ENCODE assay signal across 15 cellular contexts in genomic region chr1:60904079-60904852, GRCh38.
DNase-seq lines count a peak whose midpoint lies in the region; ATAC-seq and TF ChIP-seq lines count a peak whose summit lies in the region.
"Had no signal": no experiment of that assay in that cellular context is flagged by ENCODE, and none has a peak within 500 bp of the region (broad histone marks: within the 10 kb centered on the region; RNA-seq: fewer than 3 reads in every experiment).

No MANE protein-coding gene starts in this region.

- no peaks in the 10 kb centered on the region for H3K36me3 ChIP-seq in mesenchymal stem cell (ENCODE audit: control insufficient read depth in 1 of 2, insufficient read depth in 2 of 2, low read depth in 1 of 2, low read length in 2 of 2)
- H3K36me3 ChIP-seq in tibial artery = no peaks in the 10 kb centered on the region
- H3K36me3 ChIP-seq: upper lobe of right lung had no signal

- H3K14ac ChIP-seq in mesenchymal stem cell (ENCODE audit: low read length in 2 of 2) = no peak overlapping the region

- H2BK15ac ChIP-seq in mesenchymal stem cell (ENCODE audit: low read depth, poor library complexity, severe bottlenecking) = no peak overlapping the region

- H2BK12ac ChIP-seq in mesenchymal stem cell (ENCODE audit: low read length in 2 of 2) = no peak overlapping the region

- H3K4ac ChIP-seq in mesenchymal stem cell (ENCODE audit: low read depth in 1 of 2, low read length in 2 of 2) = no peak overlapping the region

- no peak overlapping the region for H3K4me2 ChIP-seq in mesenchymal stem cell (ENCODE audit: low read length, poor library complexity, severe bottlenecking)

- H3K9me3 ChIP-seq in mesenchymal stem cell (ENCODE audit: control insufficient read depth, low read length) = no peaks in the 10 kb centered on the region
- no peaks in the 10 kb centered on the region for H3K9me3 ChIP-seq in tibial artery
- H3K9me3 ChIP-seq: upper lobe of right lung had no signal

- H2BK120ac ChIP-seq in mesenchymal stem cell (ENCODE audit: low read depth, low read length) = no peak overlapping the region

- DNase-seq in NCI-H2029 (lab: John Stamatoyannopoulos, UW) = peak; percentile 18
- no peak for DNase-seq in NCI-H2029 treated with DMSO at 0.1 percent for 48 hours (lab: John Stamatoyannopoulos, UW)
- no peak for DNase-seq in coronary artery (ENCODE audit: low spot score)
- no peak for DNase-seq in mesenchymal stem cell
- DNase-seq in tibial artery = peak; percentile 69 to 92
- no peak for DNase-seq in activated T-cell treated with anti-CD3 and anti-CD28 coated beads for 4 hours
- no peak for DNase-seq in activated T-cell treated with anti-CD3 and anti-CD28 coated beads, Interleukin-2, amount 50 U/mL, for 48 hours
- DNase-seq: activated CD4-positive, CD25-positive, alpha-beta regulatory T cell; activated naive CD8-positive, alpha-beta T cell treated with anti-CD3 and anti-CD28 coated beads, Interleukin-2, amount 10 ng/mL, durations not matched to agents 7 days and 5 days; foreskin keratinocyte; naive thymus-derived CD4-positive, alpha-beta T cell; stimulated activated CD4-positive, alpha-beta T cell treated with anti-CD3 and anti-CD28 coated beads, Interleukin-4, amount 100 ng/mL, for 24 hours; upper lobe of right lung had no signal

- no peak overlapping the region for H2BK5ac ChIP-seq in mesenchymal stem cell (ENCODE audit: low read depth, low read length, poor library complexity, severe bottlenecking)

- no peak overlapping the region for H4K91ac ChIP-seq in mesenchymal stem cell (ENCODE audit: low read length)

- H3K4me3 ChIP-seq in coronary artery = no peak overlapping the region
- no peak overlapping the region for H3K4me3 ChIP-seq in mesenchymal stem cell (ENCODE audit: insufficient read depth in 1 of 2, low read depth in 1 of 2, low read length in 2 of 2)
- peak overlapping the region in 1 of 2 donors; percentile 8 for H3K4me3 ChIP-seq in tibial artery
- H3K4me3 ChIP-seq: upper lobe of right lung had no signal

- WGBS in mesenchymal stem cell = 46% methylated on average over 3 of the region's 4 CpGs

- H3K9ac ChIP-seq in mesenchymal stem cell (ENCODE audit: low read length) = peak overlapping the region; percentile 58

- TF ChIP-seq CTCF in coronary artery (IDR thresholded peaks at IDR 0.05) = no peak
- no peak for TF ChIP-seq CTCF in tibial artery (IDR thresholded peaks at IDR 0.05)

- no peaks in the 10 kb centered on the region for H3K4me1 ChIP-seq in mesenchymal stem cell (ENCODE audit: control insufficient read depth, insufficient read depth, low read depth, low read length)
- peaks cover 0 to 36% (median 30%) of the 10 kb centered on the region in 4 donors for H3K4me1 ChIP-seq in tibial artery
- H3K4me1 ChIP-seq: foreskin keratinocyte had no signal

- H3K27ac ChIP-seq in coronary artery (peak overlapping the region; percentile 51 to 91), mesenchymal stem cell (ENCODE audit: low read length, poor library complexity, severe bottlenecking) (no peak overlapping the region), tibial artery (peak overlapping the region; percentile 73 to 92)
- H3K27ac ChIP-seq: 22Rv1, foreskin keratinocyte, upper lobe of right lung had no signal

- H3K18ac ChIP-seq in mesenchymal stem cell (ENCODE audit: low read depth in 1 of 2, low read length in 2 of 2) = no peak overlapping the region

- no peak overlapping the region for H2AK5ac ChIP-seq in mesenchymal stem cell (ENCODE audit: low read length, severe bottlenecking)

- no peaks in the 10 kb centered on the region for H3K79me1 ChIP-seq in mesenchymal stem cell (replicated peaks; ENCODE audit: low read length, poor library complexity, severe bottlenecking)

- H3K27me3 ChIP-seq in mesenchymal stem cell (ENCODE audit: control insufficient read depth in 1 of 2, insufficient read depth in 1 of 2, low read length in 2 of 2) = no peaks in the 10 kb centered on the region
- H3K27me3 ChIP-seq in tibial artery = no peaks in the 10 kb centered on the region
- H3K27me3 ChIP-seq: foreskin keratinocyte, upper lobe of right lung had no signal

- H4K8ac ChIP-seq in mesenchymal stem cell (ENCODE audit: low read length) = no peak overlapping the region

- intact Hi-C loops in tibial artery (cut with DNase I; ENCODE audit: low total_unique reads) = no loop called here

- no peak overlapping the region for H3K23ac ChIP-seq in mesenchymal stem cell (ENCODE audit: low read length in 2 of 2)

- no peak overlapping the region for H2AFZ ChIP-seq in mesenchymal stem cell (ENCODE audit: low read depth, low read length)

- no peak for ATAC-seq in HG02973 (IDR thresholded peaks at IDR 0.05; ENCODE audit: unreplicated experiment)
- ATAC-seq: foreskin keratinocyte; naive thymus-derived CD4-positive, alpha-beta T cell; upper lobe of right lung had no signal

Comparison
In these comparisons a context has a peak if more than half of its experiments do, and no peak if none do; other contexts are left out.
1. DNase-seq: peak in NCI-H2029 (single experiment) and tibial artery (2 of 2); none in NCI-H2029 treated with DMSO at 0.1 percent for 48 hours (single experiment), coronary artery (single experiment), mesenchymal stem cell (single experiment), activated T-cell treated with anti-CD3 and anti-CD28 coated beads for 4 hours (single experiment) and activated T-cell treated with anti-CD3 and anti-CD28 coated beads, Interleukin-2, amount 50 U/mL, for 48 hours (0 of 2).